In genomic region chr9:34589656-34590375, GRCh38 we compare ENCODE assay signal across 8 cellular contexts. TPM values are rescaled to one million over a fixed set of nuclear protein-coding genes. Genes with fewer than 3 reads are reported as not detected.
DNase-seq lines count a peak whose midpoint lies in the region; ATAC-seq lines count a peak whose summit lies in the region.

CNTFR (minus strand) TSS chr9:34589724; CDS start chr9:34568981, 20,743 bp downstream.

- CTCF ChIA-PET in activated CD4-positive, alpha-beta T cell treated with anti-CD3 and anti-CD28 coated beads, Interleukin-2, amount 10 ng/mL, durations not matched to agents 7 days and 5 days (lab: Charles Lee), result no interaction called here

- DNase-seq in activated T-cell treated with anti-CD3 and anti-CD28 coated beads, Interleukin-2, amount 50 U/mL, for 1 hour, result peak; percentile 24
- DNase-seq in activated T-cell treated with anti-CD3 and anti-CD28 coated beads for 4 hours (no peak), germinal center (ENCODE audit: low spot score) (peak; percentile 36), occipital lobe (lab: John Stamatoyannopoulos, UW) (peak; percentile 49), NCI-H187 treated with DMSO at 0.1 percent for 48 hours (lab: John Stamatoyannopoulos, UW) (no peak), MV-4-11 (lab: John Stamatoyannopoulos, UW) (no peak)
- no peak for DNase-seq in activated CD4-positive, alpha-beta T cell treated with anti-CD3 and anti-CD28 coated beads, Interleukin-2, amount 10 ng/mL, durations not matched to agents 7 days and 5 days

- H3K4me1 Mint-ChIP-seq in activated CD4-positive, alpha-beta T cell treated with anti-CD3 and anti-CD28 coated beads, Interleukin-2, amount 10 ng/mL, durations not matched to agents 7 days and 5 days, result peaks cover 31% of the 10 kb centered on the region

- ATAC-seq in GM21367 (IDR thresholded peaks at IDR 0.05; ENCODE audit: unreplicated experiment), result no peak

- peak within 1 kb of the TSS; percentile 57 for H3K4me3 Mint-ChIP-seq in activated CD4-positive, alpha-beta T cell treated with anti-CD3 and anti-CD28 coated beads, Interleukin-2, amount 10 ng/mL, durations not matched to agents 7 days and 5 days

- H3K36me3 Mint-ChIP-seq in activated CD4-positive, alpha-beta T cell treated with anti-CD3 and anti-CD28 coated beads, Interleukin-2, amount 10 ng/mL, durations not matched to agents 7 days and 5 days (ENCODE audit: low read depth), result no peaks in the 10 kb centered on the region

- H3K27me3 Mint-ChIP-seq in activated CD4-positive, alpha-beta T cell treated with anti-CD3 and anti-CD28 coated beads, Interleukin-2, amount 10 ng/mL, durations not matched to agents 7 days and 5 days, result peaks cover 84% of the 10 kb centered on the region

- POLR2A ChIA-PET in activated CD4-positive, alpha-beta T cell treated with anti-CD3 and anti-CD28 coated beads, Interleukin-2, amount 10 ng/mL, durations not matched to agents 7 days and 5 days (lab: Charles Lee), result no interaction called here

- no peaks in the 10 kb centered on the region for H3K9me3 Mint-ChIP-seq in activated CD4-positive, alpha-beta T cell treated with anti-CD3 and anti-CD28 coated beads, Interleukin-2, amount 10 ng/mL, durations not matched to agents 7 days and 5 days

- H3K27ac Mint-ChIP-seq in activated CD4-positive, alpha-beta T cell treated with anti-CD3 and anti-CD28 coated beads, Interleukin-2, amount 10 ng/mL, durations not matched to agents 7 days and 5 days, result no peak within 1 kb of the TSS

RNA-seq across cellular contexts. Expression of gene CNTFR, which starts in this region (rescaled TPM):
- not detected for total RNA-seq in activated CD4-positive, alpha-beta T cell treated with anti-CD3 and anti-CD28 coated beads, Interleukin-2, amount 10 ng/mL, durations not matched to agents 7 days and 5 days
- 14.0 TPM for total RNA-seq in occipital lobe

Comparison
In these comparisons a context has a peak if more than half of its experiments do, and no peak if none do; other contexts are left out.
1. RNA of gene CNTFR (total RNA-seq): 14.0 TPM in occipital lobe (single experiment); not detected in activated CD4-positive, alpha-beta T cell treated with anti-CD3 and anti-CD28 coated beads, Interleukin-2, amount 10 ng/mL, durations not matched to agents 7 days and 5 days; every median in the first group is over 10 times any median in the second.
2. DNase-seq: peak in activated T-cell treated with anti-CD3 and anti-CD28 coated beads, Interleukin-2, amount 50 U/mL, for 1 hour (single experiment), germinal center (single experiment) and occipital lobe (single experiment); none in activated T-cell treated with anti-CD3 and anti-CD28 coated beads for 4 hours (single experiment), activated CD4-positive, alpha-beta T cell treated with anti-CD3 and anti-CD28 coated beads, Interleukin-2, amount 10 ng/mL, durations not matched to agents 7 days and 5 days (single experiment), NCI-H187 treated with DMSO at 0.1 percent for 48 hours (single experiment) and MV-4-11 (single experiment).